Comparison of ENCODE assay signal across 8 cellular contexts in the genomic region with DNA sequence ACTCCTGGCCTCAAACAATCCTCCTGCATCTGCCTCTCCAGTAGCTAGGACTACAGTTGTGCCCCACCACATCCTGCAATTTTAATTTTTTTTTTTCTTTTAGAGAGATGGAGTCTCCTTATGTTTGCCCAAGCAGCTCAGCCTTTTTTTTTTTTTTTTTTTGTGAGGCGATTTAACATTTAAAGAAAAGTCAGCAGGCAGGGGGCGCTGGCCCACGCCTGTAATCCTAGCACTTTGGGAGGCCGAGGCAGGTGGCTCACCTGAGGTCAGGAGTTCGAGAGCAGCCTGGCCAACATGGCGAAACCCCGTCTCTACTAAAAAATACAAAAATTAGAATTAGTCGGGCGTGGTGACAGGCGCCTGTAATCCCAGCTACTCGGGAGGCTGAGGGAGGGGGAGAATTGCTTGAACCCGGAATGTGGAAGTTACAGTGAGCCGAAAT. TPM values are rescaled to one million over a fixed set of nuclear protein-coding genes. Genes with fewer than 3 reads are reported as not detected.
A peak's percentile ranks its signal among the peaks of the same experiment; 100 is the strongest.
DNase-seq lines count a peak whose midpoint lies in the region; ATAC-seq and TF ChIP-seq lines count a peak whose summit lies in the region.
"Not testable (repeated sequence)": the region's sequence is repeated elsewhere in the genome, so short reads cannot be mapped to it uniquely, and the experiment has no call there.

No MANE protein-coding gene starts in this region.

- not testable (repeated sequence) for H3K27ac Mint-ChIP-seq in T-helper 17 cell; activated T-cell treated with anti-CD3 and anti-CD28 coated beads, Interleukin-2, amount 50 U/mL, for 72 hours

- H3K4me3 ChIP-seq in AG04449 (ENCODE audit: low read depth, low read length); GM12865 (ENCODE audit: low read depth, low read length); choroid plexus epithelial cell (ENCODE audit: low read depth, low read length): not testable (repeated sequence)

- not testable (repeated sequence) for H3K27me3 Mint-ChIP-seq in T-helper 17 cell; activated T-cell treated with anti-CD3 and anti-CD28 coated beads, Interleukin-2, amount 50 U/mL, for 72 hours (ENCODE audit: low read depth)

- H3K9me3 ChIP-seq in T-helper 17 cell (ENCODE audit: control insufficient read depth, low read length, poor library complexity, severe bottlenecking), result not testable (repeated sequence)

- TF ChIP-seq CTCF in AG04449 (IDR thresholded peaks at IDR 0.05; ENCODE audit: insufficient read depth, low read length, missing control alignments) (peak; percentile 1), GM12865 (IDR thresholded peaks at IDR 0.05; ENCODE audit: insufficient read depth, low read depth, low read length, missing control alignments) (peak; percentile 27), choroid plexus epithelial cell (conservative IDR thresholded peaks at IDR 0.05; ENCODE audit: low read depth, low read length) (peak; percentile 59)

- not testable (repeated sequence) for ATAC-seq in T-helper 17 cell; activated T-cell treated with anti-CD3 and anti-CD28 coated beads, Interleukin-2, amount 50 U/mL, for 72 hours (replicated peaks in 1 of 2)

- CTCF ChIA-PET in AG04449 (lab: Yijun Ruan, JAX), result interaction anchor here (0.6 to 9.5 kb wide), 35 partner anchors 8 to 619 kb away, joined by 3 to 332 read pairs (median 7); partner anchors contain the start of genes ADNP, DPM1 and MOCS3

- DNase-seq in AG04449 (ENCODE audit: low read depth, low spot score), result not testable (repeated sequence)
- DNase-seq in GM12865 (ENCODE audit: low read depth) (peak; percentile 71), NCI-H1694 (lab: John Stamatoyannopoulos, UW) (peak; percentile 4), T-helper 17 cell (peak in 2 of 3 donors; percentile 20 to 22), choroid plexus epithelial cell (ENCODE audit: low read depth) (peak; percentile 51), kidney tubule cell (ENCODE audit: low spot score) (peak; percentile 31)
- DNase-seq in activated T-cell treated with anti-CD3 and anti-CD28 coated beads, Interleukin-2, amount 50 U/mL, for 72 hours, result peak; percentile 60 to 61
- peak; percentile 33 for DNase-seq in stimulated activated CD4-positive, alpha-beta T cell treated with anti-CD3 and anti-CD28 coated beads, Interleukin-12 subunit alpha, Interleukin-12 subunit beta, amount 100 ng/mL, for 4 hours

- peak overlapping the region; percentile 25 for H3K4me3 Mint-ChIP-seq in T-helper 17 cell
- peak overlapping the region in 1 of 2 donors; percentile 63 for H3K4me3 Mint-ChIP-seq in activated T-cell treated with anti-CD3 and anti-CD28 coated beads, Interleukin-2, amount 50 U/mL, for 72 hours

- H3K36me3 Mint-ChIP-seq in T-helper 17 cell (ENCODE audit: low read depth); activated T-cell treated with anti-CD3 and anti-CD28 coated beads, Interleukin-2, amount 50 U/mL, for 72 hours (ENCODE audit: insufficient read depth in 2 of 2): not testable (repeated sequence)

- not testable (repeated sequence) for H3K9me3 Mint-ChIP-seq in activated T-cell treated with anti-CD3 and anti-CD28 coated beads, Interleukin-2, amount 50 U/mL, for 72 hours

- not testable (repeated sequence) for H3K4me1 Mint-ChIP-seq in T-helper 17 cell
- peaks cover 19% of the 10 kb centered on the region for H3K4me1 Mint-ChIP-seq in activated T-cell treated with anti-CD3 and anti-CD28 coated beads, Interleukin-2, amount 50 U/mL, for 72 hours (ENCODE audit: low read depth)

- POLR2A ChIA-PET in AG04449 (lab: Yijun Ruan, JAX), result interaction anchor here (1.7 to 2.2 kb wide), 2 partner anchors 137 to 187 kb away, joined by 6 to 18 read pairs; partner anchors contain the start of gene ADNP

RNA-seq across cellular contexts. Expression of gene BCAS4, which starts 1.3 kb away (rescaled TPM):
- total RNA-seq in T-helper 17 cell, result 1 to 10 TPM; 8.0 to 8.5 TPM
- total RNA-seq in activated T-cell treated with anti-CD3 and anti-CD28 coated beads, Interleukin-2, amount 50 U/mL, for 72 hours, result 10 to 100 TPM; 13.6 to 26.7 TPM

Comparison
In these comparisons a context has a peak if more than half of its experiments do, and no peak if none do; other contexts are left out.
1. CTCF ChIP-seq: peak in every context shown above with its lines; median percentile 59 in choroid plexus epithelial cell; 27 in GM12865; 1 in AG04449.